1 cellular context compared by ENCODE assay signal in genomic region chr11:114174712-114175495, GRCh38.
TF ChIP-seq lines count a peak whose summit lies in the region.

No MANE protein-coding gene starts in this region.

TF ChIP-seq in liver, 16 proteins besides CTCF, POLR2A, EP300 and RAD21 (continued from another document):
- TF ChIP-seq REST (IDR thresholded peaks at IDR 0.05), result no peak
- no peak for TF ChIP-seq FOXA1 (IDR thresholded peaks at IDR 0.05)
- TF ChIP-seq SP1 (IDR thresholded peaks at IDR 0.05), result no peak
- no peak for TF ChIP-seq ATF3 (IDR thresholded peaks at IDR 0.05)
- no peak for TF ChIP-seq ZBTB33 (IDR thresholded peaks at IDR 0.05)
- TF ChIP-seq YY1 (IDR thresholded peaks at IDR 0.05), result no peak
